ENCODE assay signal across 8 cellular contexts in genomic region chr7:122803323-122803722, GRCh38.
DNase-seq lines count a peak whose midpoint lies in the region; ATAC-seq and TF ChIP-seq lines count a peak whose summit lies in the region.

No MANE protein-coding gene starts in this region.

- no peaks in the 10 kb centered on the region for H3K27me3 Mint-ChIP-seq in CD4-positive, alpha-beta T cell

- H3K4me3 ChIP-seq in LNCaP clone FGC (ENCODE audit: low read depth, low read length) (no peak overlapping the region), choroid plexus epithelial cell (ENCODE audit: low read depth, low read length) (no peak overlapping the region), mesodermal cell (ENCODE audit: extremely low read depth, insufficient read depth, low read length, poor library complexity, severe bottlenecking) (no peak overlapping the region)

- CTCF ChIA-PET in CD4-positive, alpha-beta T cell (lab: Charles Lee) = no interaction called here

- no peak overlapping the region for H3K27ac Mint-ChIP-seq in CD4-positive, alpha-beta T cell

- peaks cover 6% of the 10 kb centered on the region for H3K4me1 ChIP-seq in mesodermal cell (ENCODE audit: control insufficient read depth, insufficient read depth, low read length, poor library complexity, severe bottlenecking)

- H3K36me3 ChIP-seq in mesodermal cell (ENCODE audit: control insufficient read depth, insufficient read depth, low read length) = no peaks in the 10 kb centered on the region

- ATAC-seq in GM21529 (IDR thresholded peaks at IDR 0.05; ENCODE audit: unreplicated experiment) = no peak
- no peak for ATAC-seq in CD4-positive, alpha-beta T cell (ENCODE audit: poor library complexity)

- POLR2A ChIA-PET in CD4-positive, alpha-beta T cell (lab: Charles Lee) = no interaction called here

- no peaks in the 10 kb centered on the region for H3K9me3 Mint-ChIP-seq in CD4-positive, alpha-beta T cell

- H3K27me3 ChIP-seq in CD4-positive, alpha-beta T cell (ENCODE audit: control insufficient read depth, insufficient read depth, low read length) = no peaks in the 10 kb centered on the region

- TF ChIP-seq CTCF in LNCaP clone FGC (IDR thresholded peaks at IDR 0.05; ENCODE audit: control insufficient read depth, extremely low read depth, insufficient read depth) = peak; percentile 85
- peak; percentile 84 for TF ChIP-seq CTCF in choroid plexus epithelial cell (conservative IDR thresholded peaks at IDR 0.05; ENCODE audit: low read depth, low read length)
- no peak for TF ChIP-seq CTCF in CD4-positive, alpha-beta T cell (IDR thresholded peaks at IDR 0.05)

- no peaks in the 10 kb centered on the region for H3K4me1 Mint-ChIP-seq in CD4-positive, alpha-beta T cell (ENCODE audit: low read depth)

- intact Hi-C loops in CD4-positive, alpha-beta T cell (cut with DNase I, micrococcal nuclease) = no loop called here

- 38% methylated on average over 1 of the region's 2 CpGs; no CpG with 5 or more reads in 1 of the 2 experiments for WGBS in mesodermal cell (ENCODE audit: insufficient coverage in 2 of 2), 2 experiments

- DNase-seq in ELR (ENCODE audit: low read depth) (peak; percentile 0), LNCaP clone FGC (ENCODE audit: low read depth) (peak; percentile 8), choroid plexus epithelial cell (ENCODE audit: low read depth) (peak; percentile 78), NCI-H510A treated with DMSO at 0.1 percent for 48 hours (lab: John Stamatoyannopoulos, UW) (no peak), islet precursor cell (no peak)
- DNase-seq in CD4-positive, alpha-beta T cell = no peak

- H3K27ac ChIP-seq in mesodermal cell (ENCODE audit: low read depth, low read length, severe bottlenecking) = peak overlapping the region; percentile 12
- H3K27ac ChIP-seq in CD4-positive, alpha-beta T cell (ENCODE audit: low read depth, low read length) = no peak overlapping the region

- H3K36me3 Mint-ChIP-seq in CD4-positive, alpha-beta T cell (ENCODE audit: low read depth) = no peaks in the 10 kb centered on the region

- H3K9me3 ChIP-seq in mesodermal cell (ENCODE audit: control insufficient read depth, low read length) = no peaks in the 10 kb centered on the region
- H3K9me3 ChIP-seq in CD4-positive, alpha-beta T cell (ENCODE audit: control insufficient read depth, low read length) = no peaks in the 10 kb centered on the region

- no peak overlapping the region for H3K4me3 Mint-ChIP-seq in CD4-positive, alpha-beta T cell

Comparison
In these comparisons a context has a peak if more than half of its experiments do, and no peak if none do; other contexts are left out.
1. DNase-seq: peak in ELR (single experiment), LNCaP clone FGC (single experiment) and choroid plexus epithelial cell (single experiment); none in NCI-H510A treated with DMSO at 0.1 percent for 48 hours (single experiment), islet precursor cell (single experiment) and CD4-positive, alpha-beta T cell (0 of 10).